Comparison of ENCODE assay signal across 37 cellular contexts in genomic region chr6:54103485-54103884, GRCh38. TPM values are rescaled to one million over a fixed set of nuclear protein-coding genes. Genes with fewer than 3 reads are reported as not detected.
"Had no signal": no experiment of that assay in that cellular context is flagged by ENCODE, and none has a peak within 500 bp of the region (broad histone marks: within the 10 kb centered on the region; RNA-seq: fewer than 3 reads in every experiment).

No MANE protein-coding gene starts in this region.

- H3K4me1 ChIP-seq: Peyer's patch, SJSA1 had no signal

- ATAC-seq: activated CD8-positive, alpha-beta memory T cell treated with anti-CD3 and anti-CD28 coated beads, Interleukin-2, amount 10 ng/mL, durations not matched to agents 7 days and 5 days; activated naive CD8-positive, alpha-beta T cell treated with anti-CD3 and anti-CD28 coated beads, Interleukin-2, amount 50 U/mL, for 24 hours; PC-3; SK-N-SH treated with all-trans-retinoic acid at 6 μM for 48 hours; T-cell; T-helper 17 cell had no signal

- H3K4me3 Mint-ChIP-seq: activated CD4-positive, alpha-beta memory T cell treated with anti-CD3 and anti-CD28 coated beads, Interleukin-2, amount 10 ng/mL, durations not matched to agents 7 days and 5 days; activated CD8-positive, alpha-beta memory T cell treated with anti-CD3 and anti-CD28 coated beads, Interleukin-2, amount 10 ng/mL, durations not matched to agents 7 days and 5 days; activated naive CD4-positive, alpha-beta T cell treated with anti-CD3 and anti-CD28 coated beads, Interleukin-2, amount 10 ng/mL, durations not matched to agents 7 days and 5 days; activated naive CD8-positive, alpha-beta T cell; activated naive CD8-positive, alpha-beta T cell treated with anti-CD3 and anti-CD28 coated beads, Interleukin-2, amount 50 U/mL, for 24 hours; T-cell; T-helper 17 cell had no signal

- H3K36me3 Mint-ChIP-seq: activated CD8-positive, alpha-beta memory T cell treated with anti-CD3 and anti-CD28 coated beads, Interleukin-2, amount 10 ng/mL, durations not matched to agents 7 days and 5 days; activated naive CD4-positive, alpha-beta T cell treated with anti-CD3 and anti-CD28 coated beads, Interleukin-2, amount 10 ng/mL, durations not matched to agents 7 days and 5 days; activated naive CD8-positive, alpha-beta T cell; T-cell had no signal

- H3K9me3 Mint-ChIP-seq: activated CD4-positive, alpha-beta memory T cell treated with anti-CD3 and anti-CD28 coated beads, Interleukin-2, amount 10 ng/mL, durations not matched to agents 7 days and 5 days; activated naive CD4-positive, alpha-beta T cell treated with anti-CD3 and anti-CD28 coated beads, Interleukin-2, amount 10 ng/mL, durations not matched to agents 7 days and 5 days; activated naive CD8-positive, alpha-beta T cell treated with anti-CD3 and anti-CD28 coated beads, Interleukin-2, amount 50 U/mL, for 24 hours had no signal

- H3K27ac ChIP-seq: brain microvascular endothelial cell, Peyer's patch, SJSA1, WERI-Rb-1 had no signal

- H3K4me1 Mint-ChIP-seq: activated CD4-positive, alpha-beta memory T cell treated with anti-CD3 and anti-CD28 coated beads, Interleukin-2, amount 10 ng/mL, durations not matched to agents 7 days and 5 days; activated CD8-positive, alpha-beta memory T cell treated with anti-CD3 and anti-CD28 coated beads, Interleukin-2, amount 10 ng/mL, durations not matched to agents 7 days and 5 days; activated naive CD4-positive, alpha-beta T cell treated with anti-CD3 and anti-CD28 coated beads, Interleukin-2, amount 10 ng/mL, durations not matched to agents 7 days and 5 days; activated naive CD8-positive, alpha-beta T cell treated with anti-CD3 and anti-CD28 coated beads, Interleukin-2, amount 50 U/mL, for 24 hours; T-cell; T-helper 17 cell had no signal

- H3K27ac Mint-ChIP-seq: activated CD4-positive, alpha-beta memory T cell treated with anti-CD3 and anti-CD28 coated beads, Interleukin-2, amount 10 ng/mL, durations not matched to agents 7 days and 5 days; activated CD8-positive, alpha-beta memory T cell treated with anti-CD3 and anti-CD28 coated beads, Interleukin-2, amount 10 ng/mL, durations not matched to agents 7 days and 5 days; activated naive CD4-positive, alpha-beta T cell treated with anti-CD3 and anti-CD28 coated beads, Interleukin-2, amount 10 ng/mL, durations not matched to agents 7 days and 5 days; activated naive CD8-positive, alpha-beta T cell; activated naive CD8-positive, alpha-beta T cell treated with anti-CD3 and anti-CD28 coated beads, Interleukin-2, amount 50 U/mL, for 24 hours; T-cell; T-helper 17 cell had no signal

- H3K27me3 ChIP-seq: brain microvascular endothelial cell, Peyer's patch, SJSA1 had no signal

- H3K4me3 ChIP-seq: Peyer's patch, SJSA1 had no signal

- DNase-seq: activated CD4-positive, alpha-beta memory T cell treated with anti-CD3 and anti-CD28 coated beads, Interleukin-2, amount 10 ng/mL, durations not matched to agents 7 days and 5 days; activated CD4-positive, alpha-beta T cell treated with anti-CD3 and anti-CD28 coated beads for 1 hour; activated CD4-positive, alpha-beta T cell treated with anti-CD3 and anti-CD28 coated beads for 48 hours; activated CD4-positive, CD25-positive, alpha-beta regulatory T cell; activated CD8-positive, alpha-beta memory T cell treated with anti-CD3 and anti-CD28 coated beads for 24 hours; activated CD8-positive, alpha-beta memory T cell treated with anti-CD3 and anti-CD28 coated beads, Interleukin-2, amount 10 ng/mL, durations not matched to agents 7 days and 5 days; activated CD8-positive, alpha-beta memory T cell treated with anti-CD3 and anti-CD28 coated beads, Interleukin-2, amount 50 U/mL, for 48 hours; activated effector memory CD4-positive, alpha-beta T cell treated with Interleukin-2 at 50 U/mL for 16 hours; activated naive CD4-positive, alpha-beta T cell treated with anti-CD3 and anti-CD28 coated beads, Interleukin-2, amount 10 ng/mL, durations not matched to agents 7 days and 5 days; activated naive CD8-positive, alpha-beta T cell treated with anti-CD3 and anti-CD28 coated beads, Interleukin-2, amount 50 U/mL, for 24 hours; activated T-cell treated with anti-CD3 and anti-CD28 coated beads, Interleukin-2, amount 50 U/mL, for 48 hours; anterior cingulate cortex; brain microvascular endothelial cell; central memory CD4-positive, alpha-beta T cell; NCI-H1092 treated with DMSO at 0.1 percent for 48 hours; NCI-H1417; NCI-H146; NCI-H187; NCI-H2029 treated with DMSO at 0.1 percent for 48 hours; NCI-H2171 treated with DMSO at 0.1 percent for 48 hours; NCI-H2227 treated with DMSO at 0.1 percent for 48 hours; NCI-H446; NCI-H510A treated with DMSO at 0.1 percent for 48 hours; NCI-H69; NK-92 treated with Interleukin-12 subunit alpha and Interleukin-12 subunit beta, amount 100 ng/mL, for 24 hours; PC-3; Peyer's patch; RPMI8226; SHP77 treated with DMSO at 0.1 percent for 48 hours; T-cell; T-helper 17 cell; T-helper 9 cell; WERI-Rb-1 had no signal

- H3K27me3 Mint-ChIP-seq: activated CD4-positive, alpha-beta memory T cell treated with anti-CD3 and anti-CD28 coated beads, Interleukin-2, amount 10 ng/mL, durations not matched to agents 7 days and 5 days; activated naive CD4-positive, alpha-beta T cell treated with anti-CD3 and anti-CD28 coated beads, Interleukin-2, amount 10 ng/mL, durations not matched to agents 7 days and 5 days; activated naive CD8-positive, alpha-beta T cell treated with anti-CD3 and anti-CD28 coated beads, Interleukin-2, amount 50 U/mL, for 24 hours had no signal

- H3K36me3 ChIP-seq: brain microvascular endothelial cell, Peyer's patch, SJSA1, WERI-Rb-1 had no signal

- H3K9me3 ChIP-seq: Peyer's patch, SJSA1 had no signal

RNA-seq across cellular contexts. Expression of gene MLIP, which starts 7.8 kb away (rescaled TPM):
- total RNA-seq: activated CD4-positive, alpha-beta memory T cell treated with anti-CD3 and anti-CD28 coated beads, Interleukin-2, amount 10 ng/mL, durations not matched to agents 7 days and 5 days; activated CD8-positive, alpha-beta memory T cell treated with anti-CD3 and anti-CD28 coated beads, Interleukin-2, amount 10 ng/mL, durations not matched to agents 7 days and 5 days; M059J; PC-3; SJSA1; T-cell; T-helper 17 cell had no signal
